Comparison of ENCODE assay signal across 8 cellular contexts in genomic region chr16:9090101-9090959, GRCh38. TPM values are rescaled to one million over a fixed set of nuclear protein-coding genes. Genes with fewer than 3 reads are reported as not detected.
A peak's percentile ranks its signal among the peaks of the same experiment; 100 is the strongest.
DNase-seq lines count a peak whose midpoint lies in the region; TF ChIP-seq lines count a peak whose summit lies in the region.

No MANE protein-coding gene starts in this region.

- H3K27ac ChIP-seq in cingulate gyrus (ENCODE audit: low read depth, low read length) = peak overlapping the region; percentile 69
- H3K27ac ChIP-seq in liver (ENCODE audit: low read depth in 1 of 2, low read length in 2 of 2) = peak overlapping the region; percentile 64 to 68

- no peak for TF ChIP-seq RAD21 in liver (IDR thresholded peaks at IDR 0.05)

- DNase-seq in DMS 273 (lab: John Stamatoyannopoulos, UW; ENCODE audit: unreplicated experiment) (peak; percentile 57), DMS 273 treated with DMSO at 0.1 percent for 48 hours (lab: John Stamatoyannopoulos, UW) (no peak), NCI-H1436 treated with DMSO at 0.1 percent for 48 hours (lab: John Stamatoyannopoulos, UW) (no peak), HCEC 1CT (no peak)
- peak; percentile 24 for DNase-seq in activated CD4-positive, alpha-beta T cell treated with anti-CD3 and anti-CD28 coated beads for 1 hour
- DNase-seq in stimulated activated CD4-positive, alpha-beta T cell treated with anti-CD3 and anti-CD28 coated beads, TNF-alpha, amount 100 ng/mL, for 1 hour (ENCODE audit: low read depth in 3 of 3, low spot score in 1 of 3) = peak in 2 of 3 donors; percentile 16 to 32

- peak overlapping the region; percentile 70 to 88 (median 77) for H3K4me3 ChIP-seq in liver (ENCODE audit: low read depth in 1 of 3, low read length in 3 of 3)

- WGBS in liver = 14% methylated on average over 85 of the region's 85 CpGs

- H3K9me3 ChIP-seq in liver (ENCODE audit: control insufficient read depth in 4 of 4, low read length in 3 of 4) = no peaks in the 10 kb centered on the region

- no peak for TF ChIP-seq CTCF in liver (IDR thresholded peaks at IDR 0.05; ENCODE audit: low read depth, low read length, missing input control)

- no peaks in the 10 kb centered on the region for H3K27me3 ChIP-seq in liver (ENCODE audit: control insufficient read depth in 4 of 4, insufficient read depth in 4 of 4, low read length in 3 of 4)

- peak overlapping the region; percentile 80 to 82 for H3K9ac ChIP-seq in liver (ENCODE audit: low read depth in 1 of 2, low read length in 2 of 2)

- H3K4me1 ChIP-seq in liver (ENCODE audit: control insufficient read depth in 4 of 4, insufficient read depth in 4 of 4, low read length in 3 of 4) = peaks cover 5 to 22% (median 21%) of the 10 kb centered on the region in 4 donors

- H3K36me3 ChIP-seq in liver (ENCODE audit: control insufficient read depth in 4 of 4, insufficient read depth in 3 of 4, low read depth in 1 of 4, low read length in 3 of 4) = no peaks in the 10 kb centered on the region

TF ChIP-seq in liver, 16 proteins besides CTCF, POLR2A, EP300 and RAD21:
- no peak for TF ChIP-seq SP1 (IDR thresholded peaks at IDR 0.05)
- no peak for TF ChIP-seq RXRA (IDR thresholded peaks at IDR 0.05)
- no peak for TF ChIP-seq HNF4A (conservative IDR thresholded peaks at IDR 0.05)
- no peak for TF ChIP-seq ATF3 (IDR thresholded peaks at IDR 0.05)
- TF ChIP-seq HNF4G (IDR thresholded peaks at IDR 0.05) = no peak
- no peak for TF ChIP-seq YY1 (IDR thresholded peaks at IDR 0.05)
- no peak for TF ChIP-seq NR2F2 (IDR thresholded peaks at IDR 0.05)
- no peak for TF ChIP-seq FOXA1 (IDR thresholded peaks at IDR 0.05)
- TF ChIP-seq JUND (IDR thresholded peaks at IDR 0.05) = no peak
- no peak for TF ChIP-seq GABPA (IDR thresholded peaks at IDR 0.05 in 1 of 2, conservative IDR thresholded peaks at IDR 0.05 in 1 of 2)
- no peak for TF ChIP-seq TAF1 (conservative IDR thresholded peaks at IDR 0.05)
- no peak for TF ChIP-seq MAX (IDR thresholded peaks at IDR 0.05)
- TF ChIP-seq REST (IDR thresholded peaks at IDR 0.05) = no peak
- TF ChIP-seq EGR1 (IDR thresholded peaks at IDR 0.05; ENCODE audit: low read depth in 2 of 2) = no peak
- TF ChIP-seq ZBTB33 (IDR thresholded peaks at IDR 0.05) = no peak
- no peak for TF ChIP-seq FOXA2 (IDR thresholded peaks at IDR 0.05)

RNA-seq across cellular contexts. Expression of gene HAPSTR1, which starts 1.1 kb away (rescaled TPM):
- total RNA-seq in liver = 10 to 100 TPM; 26.3 to 46.5 TPM
- polyA plus RNA-seq in liver = 1 to 10 TPM; 6.5 to 9.1 TPM

Comparison
In these comparisons a context has a peak if more than half of its experiments do, and no peak if none do; other contexts are left out.
1. DNase-seq: peak in DMS 273 (single experiment), activated CD4-positive, alpha-beta T cell treated with anti-CD3 and anti-CD28 coated beads for 1 hour (single experiment) and stimulated activated CD4-positive, alpha-beta T cell treated with anti-CD3 and anti-CD28 coated beads, TNF-alpha, amount 100 ng/mL, for 1 hour (2 of 3); none in DMS 273 treated with DMSO at 0.1 percent for 48 hours (single experiment), NCI-H1436 treated with DMSO at 0.1 percent for 48 hours (single experiment) and HCEC 1CT (single experiment).